In the genomic region with DNA sequence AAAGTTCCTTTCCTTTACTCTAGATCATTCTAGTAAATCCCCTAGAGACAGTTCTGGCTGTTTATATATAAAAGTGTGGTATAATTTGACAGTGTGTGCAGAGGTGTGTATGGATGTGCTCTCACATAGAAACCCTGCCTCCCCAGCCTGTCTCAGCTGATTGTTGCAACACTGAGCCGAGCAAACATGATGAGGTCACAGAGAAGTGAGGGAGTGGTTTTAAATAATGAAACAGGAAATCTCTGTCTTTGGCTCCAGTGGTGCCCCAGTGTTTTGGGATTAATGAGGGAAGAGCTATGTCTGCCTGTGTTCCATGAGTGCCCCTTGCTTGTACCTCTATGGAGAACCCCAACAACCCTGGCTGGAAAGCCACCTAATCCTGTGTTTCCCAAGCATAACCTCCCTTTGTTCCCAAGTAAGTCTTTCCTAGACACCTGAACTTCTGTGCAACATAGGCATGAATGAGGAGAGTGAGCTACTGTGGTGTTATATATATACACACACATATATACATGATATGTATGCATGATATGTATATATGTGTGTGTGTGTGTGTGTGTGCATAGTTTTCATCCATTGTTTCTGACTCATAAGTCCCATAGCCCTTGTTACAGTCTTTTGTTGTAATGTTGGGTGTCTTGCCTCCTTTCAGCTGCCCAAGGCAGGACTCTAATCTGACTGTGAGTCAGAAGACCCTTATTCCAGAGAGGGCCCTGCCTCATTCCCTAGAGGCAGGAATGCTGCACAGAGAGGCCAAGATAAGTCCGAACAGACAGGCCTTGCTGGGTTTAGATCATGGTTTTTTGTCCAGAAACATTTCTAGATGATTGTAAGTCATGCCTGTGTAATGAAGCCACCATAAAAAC, we compare ENCODE assay signal across 8 cellular contexts. TPM values are rescaled to one million over a fixed set of nuclear protein-coding genes. Genes with fewer than 3 reads are reported as not detected.
DNase-seq lines count a peak whose midpoint lies in the region; ATAC-seq and TF ChIP-seq lines count a peak whose summit lies in the region.

No MANE protein-coding gene starts in this region.

- no peaks in the 10 kb centered on the region for H3K27me3 Mint-ChIP-seq in activated T-cell treated with anti-CD3 and anti-CD28 coated beads, Interleukin-2, amount 50 U/mL, for 72 hours (ENCODE audit: low read depth)
- no peaks in the 10 kb centered on the region for H3K27me3 Mint-ChIP-seq in activated naive CD8-positive, alpha-beta T cell treated with anti-CD3 and anti-CD28 coated beads, Interleukin-2, amount 50 U/mL, for 24 hours

- H3K4me3 ChIP-seq in hepatocyte = no peak overlapping the region

- no peaks in the 10 kb centered on the region for H4K20me1 ChIP-seq in hepatocyte (ENCODE audit: insufficient read depth, poor library complexity, severe bottlenecking)

- H3K4me1 Mint-ChIP-seq in activated T-cell treated with anti-CD3 and anti-CD28 coated beads, Interleukin-2, amount 50 U/mL, for 72 hours (ENCODE audit: low read depth) = peaks cover 88% of the 10 kb centered on the region
- peaks cover 78% of the 10 kb centered on the region for H3K4me1 Mint-ChIP-seq in activated naive CD8-positive, alpha-beta T cell treated with anti-CD3 and anti-CD28 coated beads, Interleukin-2, amount 50 U/mL, for 24 hours
- peaks cover 56% of the 10 kb centered on the region for H3K4me1 Mint-ChIP-seq in stimulated activated effector memory CD8-positive, alpha-beta T cell treated with anti-CD3 and anti-CD28 coated beads, Interleukin-12 subunit alpha, Interleukin-12 subunit beta, amount 100 ng/mL, for 72 hours

- H3K4me2 ChIP-seq in hepatocyte = peak overlapping the region; percentile 54

- H3K36me3 Mint-ChIP-seq in activated T-cell treated with anti-CD3 and anti-CD28 coated beads, Interleukin-2, amount 50 U/mL, for 72 hours (ENCODE audit: insufficient read depth in 2 of 2) = peaks cover 25 to 53% of the 10 kb centered on the region in 2 donors
- peaks cover 47% of the 10 kb centered on the region for H3K36me3 Mint-ChIP-seq in activated naive CD8-positive, alpha-beta T cell treated with anti-CD3 and anti-CD28 coated beads, Interleukin-2, amount 50 U/mL, for 24 hours (ENCODE audit: low read depth)
- H3K36me3 Mint-ChIP-seq in stimulated activated effector memory CD8-positive, alpha-beta T cell treated with anti-CD3 and anti-CD28 coated beads, Interleukin-12 subunit alpha, Interleukin-12 subunit beta, amount 100 ng/mL, for 72 hours = peaks cover 57% of the 10 kb centered on the region

- WGBS in hepatocyte (ENCODE audit: low lambda C conversion rate, missing lambda C conversion rate) = 32% methylated on average over 2 of the region's 2 CpGs

- H3K9me3 ChIP-seq in hepatocyte (ENCODE audit: low read depth) = no peaks in the 10 kb centered on the region

- peaks cover 4 to 7% of the 10 kb centered on the region in 2 donors for H3K9me3 Mint-ChIP-seq in activated T-cell treated with anti-CD3 and anti-CD28 coated beads, Interleukin-2, amount 50 U/mL, for 72 hours
- H3K9me3 Mint-ChIP-seq in activated naive CD8-positive, alpha-beta T cell treated with anti-CD3 and anti-CD28 coated beads, Interleukin-2, amount 50 U/mL, for 24 hours = peaks cover 12% of the 10 kb centered on the region
- H3K9me3 Mint-ChIP-seq in stimulated activated effector memory CD8-positive, alpha-beta T cell treated with anti-CD3 and anti-CD28 coated beads, Interleukin-12 subunit alpha, Interleukin-12 subunit beta, amount 100 ng/mL, for 72 hours = no peaks in the 10 kb centered on the region

- peak overlapping the region; percentile 75 for H3K27ac Mint-ChIP-seq in activated T-cell treated with anti-CD3 and anti-CD28 coated beads, Interleukin-2, amount 50 U/mL, for 72 hours
- H3K27ac Mint-ChIP-seq in activated naive CD8-positive, alpha-beta T cell treated with anti-CD3 and anti-CD28 coated beads, Interleukin-2, amount 50 U/mL, for 24 hours = peak overlapping the region; percentile 30
- H3K27ac Mint-ChIP-seq in stimulated activated effector memory CD8-positive, alpha-beta T cell treated with anti-CD3 and anti-CD28 coated beads, Interleukin-12 subunit alpha, Interleukin-12 subunit beta, amount 100 ng/mL, for 72 hours = peak overlapping the region; percentile 70

- peak overlapping the region; percentile 94 for H3K27ac ChIP-seq in hepatocyte

- no peaks in the 10 kb centered on the region for H3K4me1 ChIP-seq in hepatocyte (ENCODE audit: insufficient read depth)

- TF ChIP-seq CTCF in hepatocyte (IDR thresholded peaks at IDR 0.05; ENCODE audit: poor library complexity) = peak; percentile 25

- H3K36me3 ChIP-seq in hepatocyte (replicated peaks; ENCODE audit: insufficient read depth, low read depth) = no peaks in the 10 kb centered on the region

- H3K27me3 ChIP-seq in hepatocyte = no peaks in the 10 kb centered on the region

- ATAC-seq in activated T-cell treated with anti-CD3 and anti-CD28 coated beads, Interleukin-2, amount 50 U/mL, for 72 hours (replicated peaks in 1 of 2) = peak; percentile 67 to 84
- peak; percentile 69 for ATAC-seq in activated naive CD8-positive, alpha-beta T cell treated with anti-CD3 and anti-CD28 coated beads, Interleukin-2, amount 50 U/mL, for 24 hours
- ATAC-seq in stimulated activated effector memory CD8-positive, alpha-beta T cell treated with anti-CD3 and anti-CD28 coated beads, Interleukin-12 subunit alpha, Interleukin-12 subunit beta, amount 100 ng/mL, for 72 hours = peak; percentile 84
- ATAC-seq in HG03520 (IDR thresholded peaks at IDR 0.05; ENCODE audit: unreplicated experiment) = no peak

- DNase-seq in activated T-cell treated with anti-CD3 and anti-CD28 coated beads, Interleukin-2, amount 50 U/mL, for 72 hours = peak in 1 of 2 donors; percentile 38
- no peak for DNase-seq in activated T-cell treated with anti-CD3 and anti-CD28 coated beads for 4 hours
- peak; percentile 60 for DNase-seq in NCI-H2081 treated with DMSO at 0.1 percent for 48 hours (lab: John Stamatoyannopoulos, UW)
- no peak for DNase-seq in activated naive CD8-positive, alpha-beta T cell treated with anti-CD3 and anti-CD28 coated beads, Interleukin-2, amount 50 U/mL, for 24 hours
- DNase-seq in hepatocyte (ENCODE audit: low spot score) = peak; percentile 83
- no peak for DNase-seq in stimulated activated effector memory CD8-positive, alpha-beta T cell treated with anti-CD3 and anti-CD28 coated beads, Interleukin-12 subunit alpha, Interleukin-12 subunit beta, amount 100 ng/mL, for 72 hours (ENCODE audit: low spot score in 2 of 2)
- no peak for DNase-seq in GOT3 (lab: John Stamatoyannopoulos, UW)

- H3K79me2 ChIP-seq in hepatocyte = peaks cover 78% of the 10 kb centered on the region

- H3K9me2 ChIP-seq in hepatocyte (replicated peaks; ENCODE audit: insufficient read depth) = no peaks in the 10 kb centered on the region

- H3K4me3 Mint-ChIP-seq in activated T-cell treated with anti-CD3 and anti-CD28 coated beads, Interleukin-2, amount 50 U/mL, for 72 hours = peak overlapping the region in 1 of 2 donors; percentile 47
- H3K4me3 Mint-ChIP-seq in activated naive CD8-positive, alpha-beta T cell treated with anti-CD3 and anti-CD28 coated beads, Interleukin-2, amount 50 U/mL, for 24 hours = no peak overlapping the region
- peak overlapping the region; percentile 15 for H3K4me3 Mint-ChIP-seq in stimulated activated effector memory CD8-positive, alpha-beta T cell treated with anti-CD3 and anti-CD28 coated beads, Interleukin-12 subunit alpha, Interleukin-12 subunit beta, amount 100 ng/mL, for 72 hours

- H2AFZ ChIP-seq in hepatocyte = no peak overlapping the region

RNA-seq across cellular contexts. Expression of gene TRAF3, which starts 18.0 kb away (rescaled TPM):
- total RNA-seq in activated T-cell treated with anti-CD3 and anti-CD28 coated beads, Interleukin-2, amount 50 U/mL, for 72 hours = 100 to 1,000 TPM; 123 to 137 TPM
- 13.7 and 15.8 TPM in 2 replicates for total RNA-seq in hepatocyte
- polyA plus RNA-seq in hepatocyte = 4.4 and 8.0 TPM in 2 replicates

Comparison
In these comparisons a context has a peak if more than half of its experiments do, and no peak if none do; other contexts are left out.
1. DNase-seq: peak in NCI-H2081 treated with DMSO at 0.1 percent for 48 hours (single experiment) and hepatocyte (single experiment); none in activated T-cell treated with anti-CD3 and anti-CD28 coated beads for 4 hours (single experiment), activated naive CD8-positive, alpha-beta T cell treated with anti-CD3 and anti-CD28 coated beads, Interleukin-2, amount 50 U/mL, for 24 hours (single experiment), stimulated activated effector memory CD8-positive, alpha-beta T cell treated with anti-CD3 and anti-CD28 coated beads, Interleukin-12 subunit alpha, Interleukin-12 subunit beta, amount 100 ng/mL, for 72 hours (0 of 2) and GOT3 (single experiment).
2. Peak in every context shown above with its lines, with median percentiles within 50 percentile points of each other: H3K27ac Mint-ChIP-seq.